In the genomic region with DNA sequence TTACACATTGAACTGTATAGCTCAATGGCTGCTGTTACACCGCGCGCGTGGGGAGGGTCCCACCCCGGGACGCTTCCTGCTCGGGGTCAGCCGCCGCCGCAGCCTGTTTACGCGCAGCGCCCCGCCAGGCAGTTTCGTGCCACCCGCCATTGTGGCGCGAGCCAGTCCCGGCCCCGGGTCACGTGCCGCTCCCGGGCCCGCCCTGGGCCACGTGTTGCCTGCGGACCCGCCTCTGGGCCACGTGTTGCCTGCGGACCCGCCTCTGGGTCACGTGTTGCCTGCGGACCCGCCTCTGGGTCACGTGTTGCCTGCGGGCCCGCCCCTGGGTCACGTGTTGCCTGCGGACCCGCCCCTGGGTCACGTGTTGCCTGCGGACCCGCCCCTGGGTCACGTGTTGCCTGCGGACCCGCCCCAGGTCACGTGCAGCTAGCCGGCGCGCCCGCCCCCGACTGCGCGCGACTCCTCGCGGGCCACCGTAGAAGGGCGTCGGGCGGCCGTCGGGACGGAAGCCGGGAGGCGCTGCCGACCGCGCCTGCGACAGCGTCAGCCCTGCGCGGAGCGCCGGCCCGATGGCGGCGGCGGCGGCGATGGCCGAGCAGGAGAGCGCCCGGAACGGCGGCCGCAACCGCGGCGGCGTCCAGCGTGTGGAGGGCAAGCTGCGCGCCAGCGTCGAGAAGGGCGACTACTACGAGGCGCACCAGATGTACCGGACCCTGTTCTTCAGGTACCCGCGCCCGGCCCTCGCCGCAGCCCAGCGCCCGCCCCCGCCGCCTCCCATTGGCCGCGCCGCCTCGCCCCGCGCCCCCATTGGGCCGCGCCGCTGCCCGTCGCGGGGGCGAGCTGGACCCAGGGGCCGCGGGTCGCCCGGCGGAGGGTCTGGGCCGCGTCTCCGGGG, we compare ENCODE assay signal across 8 cellular contexts. TPM values are rescaled to one million over a fixed set of nuclear protein-coding genes. Genes with fewer than 3 reads are reported as not detected.
DNase-seq lines count a peak whose midpoint lies in the region; ATAC-seq, FAIRE-seq and TF ChIP-seq lines count a peak whose summit lies in the region.

A gene with protein sequence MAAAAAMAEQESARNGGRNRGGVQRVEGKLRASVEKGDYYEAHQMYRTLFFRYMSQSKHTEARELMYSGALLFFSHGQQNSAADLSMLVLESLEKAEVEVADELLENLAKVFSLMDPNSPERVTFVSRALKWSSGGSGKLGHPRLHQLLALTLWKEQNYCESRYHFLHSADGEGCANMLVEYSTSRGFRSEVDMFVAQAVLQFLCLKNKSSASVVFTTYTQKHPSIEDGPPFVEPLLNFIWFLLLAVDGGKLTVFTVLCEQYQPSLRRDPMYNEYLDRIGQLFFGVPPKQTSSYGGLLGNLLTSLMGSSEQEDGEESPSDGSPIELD (plus strand): TSS at position 478 of the 895 bp plus-strand sequence. CDS start 92 bp downstream, at position 570.

- FAIRE-seq in pancreas (lab: Jason Lieb, UNC), result no peak

- TF ChIP-seq CTCF in GM06990 (IDR thresholded peaks at IDR 0.05; ENCODE audit: insufficient read depth, low read length, poor library complexity, severe bottlenecking) (peak; percentile 15), HFF-Myc (IDR thresholded peaks at IDR 0.05; ENCODE audit: low read depth, low read length, missing control alignments) (no peak), NB4 (IDR thresholded peaks at IDR 0.05; ENCODE audit: low read depth, low read length) (no peak), pancreas (IDR thresholded peaks at IDR 0.05) (no peak), tibial artery (IDR thresholded peaks at IDR 0.05) (peak in 1 of 2 experiments; percentile 20)

- no peaks in the 10 kb centered on the region for H3K27me3 ChIP-seq in GM06990 (replicated peaks; ENCODE audit: control insufficient read depth, insufficient read depth, low read length)
- H3K27me3 ChIP-seq in pancreas, result no peaks in the 10 kb centered on the region
- H3K27me3 ChIP-seq in tibial artery, result no peaks in the 10 kb centered on the region

- DNase-seq in GM06990 (ENCODE audit: extremely low read depth, insufficient read length) (peak; percentile 98), HFF-Myc (ENCODE audit: extremely low read depth, low read depth) (peak; percentile 60), NB4 (ENCODE audit: low read depth) (peak; percentile 96), SKM-1 treated with dmso at 0.1 percent for 144 hours (lab: John Stamatoyannopoulos, UW; ENCODE audit: unreplicated experiment) (peak; percentile 79), Right ventricle myocardium inferior (ENCODE audit: missing footprints) (peak; percentile 98), pancreas (peak; percentile 96 to 100 (median 99)), tibial artery (peak; percentile 94 to 99)
- peak; percentile 98 for DNase-seq in activated naive CD8-positive, alpha-beta T cell treated with anti-CD3 and anti-CD28 coated beads for 36 hours

- ATAC-seq in Right ventricle myocardium inferior, result peak; percentile 85
- ATAC-seq in pancreas, result peak; percentile 68 to 81 (median 80)

- peaks cover 19 to 39% (median 29%) of the 10 kb centered on the region in 3 donors for H3K4me1 ChIP-seq in pancreas
- H3K4me1 ChIP-seq in tibial artery, result peaks cover 0 to 55% (median 37%) of the 10 kb centered on the region in 4 donors

- H3K4me3 ChIP-seq in GM06990 (replicated peaks; ENCODE audit: low read depth, low read length), result peak within 1 kb of the TSS; percentile 77
- peak within 1 kb of the TSS; percentile 78 for H3K4me3 ChIP-seq in HFF-Myc (replicated peaks; ENCODE audit: low read depth, low read length)
- H3K4me3 ChIP-seq in NB4 (ENCODE audit: low read depth, low read length), result peak within 1 kb of the TSS; percentile 67
- peak within 1 kb of the TSS; percentile 71 to 82 (median 78) for H3K4me3 ChIP-seq in pancreas
- peak within 1 kb of the TSS; percentile 78 to 91 for H3K4me3 ChIP-seq in tibial artery

- WGBS in pancreas, 2 donors, result 0 to 1% methylated on average over 57 to 129 of the region's 129 CpGs

- H3K27ac ChIP-seq in pancreas, result peak within 1 kb of the TSS; percentile 80 to 88 (median 83)
- peak within 1 kb of the TSS; percentile 87 to 90 for H3K27ac ChIP-seq in tibial artery

- H3K4me3 Mint-ChIP-seq in activated naive CD8-positive, alpha-beta T cell treated with anti-CD3 and anti-CD28 coated beads for 36 hours, result peak within 1 kb of the TSS; percentile 99

- H3K9me3 ChIP-seq in pancreas, result no peaks in the 10 kb centered on the region
- H3K9me3 ChIP-seq in tibial artery, result no peaks in the 10 kb centered on the region

- peak; percentile 20 for TF ChIP-seq POLR2A in NB4 (IDR thresholded peaks at IDR 0.05; ENCODE audit: extremely low read depth, insufficient read length)

- H3K27me3 Mint-ChIP-seq in activated naive CD8-positive, alpha-beta T cell treated with anti-CD3 and anti-CD28 coated beads for 36 hours, result no peaks in the 10 kb centered on the region

- H3K36me3 Mint-ChIP-seq in activated naive CD8-positive, alpha-beta T cell treated with anti-CD3 and anti-CD28 coated beads for 36 hours, result peaks cover 21% of the 10 kb centered on the region

- H3K27ac Mint-ChIP-seq in activated naive CD8-positive, alpha-beta T cell treated with anti-CD3 and anti-CD28 coated beads for 36 hours, result peak within 1 kb of the TSS; percentile 92

- H3K36me3 ChIP-seq in GM06990 (ENCODE audit: control insufficient read depth, insufficient read depth, low read length) (peaks cover 9% of the 10 kb centered on the region), pancreas (peaks cover 0 to 9% (median 2%) of the 10 kb centered on the region in 3 donors), tibial artery (peaks cover 16 to 27% (median 25%) of the 10 kb centered on the region in 3 donors)

- H3K4me1 Mint-ChIP-seq in activated naive CD8-positive, alpha-beta T cell treated with anti-CD3 and anti-CD28 coated beads for 36 hours, result peaks cover 24% of the 10 kb centered on the region

- H3K9me3 Mint-ChIP-seq in activated naive CD8-positive, alpha-beta T cell treated with anti-CD3 and anti-CD28 coated beads for 36 hours, result no peaks in the 10 kb centered on the region

- intact Hi-C loops in Right ventricle myocardium inferior (cut with DNase I) (loop anchor here (10.0 kb wide), 1 partner anchor 552 kb away; no protein-coding TSS in a partner anchor), pancreas (cut with DNase I) (no loop called here), tibial artery (cut with DNase I; ENCODE audit: low total_unique reads) (loop anchor here (10.0 kb wide), 1 partner anchor 62 kb away; no protein-coding TSS in a partner anchor)

RNA-seq across cellular contexts. Expression of the gene that starts here (rescaled TPM):
- total RNA-seq in activated naive CD8-positive, alpha-beta T cell treated with anti-CD3 and anti-CD28 coated beads for 36 hours, result 10 to 100 TPM; 35.2 to 39.6 TPM
- total RNA-seq in Right ventricle myocardium inferior (19.1 TPM), pancreas (10 to 100 TPM; 13.1 to 23.8 (median 19.9) TPM)
- polyA plus RNA-seq in pancreas, result 10 to 100 TPM; 52.6 to 94.5 TPM

Comparison
In these comparisons a context has a peak if more than half of its experiments do, and no peak if none do; other contexts are left out.
1. Peak in every context shown above with its lines: DNase-seq, ATAC-seq, H3K4me3 ChIP-seq and H3K27ac ChIP-seq.
2. intact Hi-C loops: an anchor here in Right ventricle myocardium inferior (10.0 kb wide) and tibial artery (10.0 kb wide); none called in pancreas.